In the genomic region with DNA sequence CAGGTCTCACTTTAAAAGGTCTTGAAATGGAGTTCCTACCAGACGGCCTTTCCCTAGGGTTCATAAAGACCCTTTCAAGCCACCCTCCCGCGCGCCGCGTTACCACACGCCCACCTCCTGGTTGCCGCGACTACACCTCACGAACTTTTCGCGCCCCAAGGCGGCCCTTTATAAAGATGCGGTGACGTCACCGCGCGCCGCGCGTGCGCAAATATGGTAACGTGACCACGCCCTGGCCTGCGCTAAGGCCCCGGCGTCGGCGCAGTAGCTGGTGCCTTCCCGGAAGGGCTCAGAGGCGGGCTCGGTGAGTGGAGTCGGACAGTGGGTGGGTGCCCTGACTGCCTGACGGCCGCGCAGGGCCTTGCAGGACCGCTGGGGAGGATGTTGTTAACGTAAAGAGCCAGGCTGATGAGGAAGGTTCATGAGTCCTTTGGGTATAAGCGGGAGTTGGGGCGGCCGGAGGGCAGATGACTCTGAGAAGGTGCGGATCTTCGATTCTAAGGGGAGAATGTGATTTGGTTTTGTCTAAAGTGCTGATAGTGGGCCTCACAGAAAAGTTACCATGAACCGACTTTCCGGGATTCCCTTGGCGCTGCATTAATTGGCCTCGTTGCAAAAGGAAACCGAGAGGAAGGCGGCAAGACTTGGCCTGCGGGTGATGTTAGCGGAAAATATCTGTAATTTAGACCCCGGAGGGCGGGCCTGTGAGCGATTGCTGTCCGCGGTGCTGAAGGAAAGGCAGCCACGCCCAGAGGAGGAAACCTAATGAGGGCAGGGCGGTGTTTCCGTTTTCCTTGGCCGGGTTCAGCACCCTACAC, we compare ENCODE assay signal across 8 cellular contexts. TPM values are rescaled to one million over a fixed set of nuclear protein-coding genes. Genes with fewer than 3 reads are reported as not detected.
DNase-seq lines count a peak whose midpoint lies in the region; ATAC-seq, FAIRE-seq and TF ChIP-seq lines count a peak whose summit lies in the region.

No MANE protein-coding gene starts in this region.

- H3K36me3 ChIP-seq in NT2/D1 (ENCODE audit: insufficient read depth, insufficient read length, low read length) = peaks cover 25% of the 10 kb centered on the region

- 2% methylated on average over 49 of the region's 60 CpGs for WGBS in A549 (ENCODE audit: missing lambda C conversion rate)

- peaks cover 22% of the 10 kb centered on the region for H3K9me3 Mint-ChIP-seq in activated T-helper 2 cell treated with anti-CD3 and anti-CD28 coated beads, Interferon-gamma antibody, Interleukin-2, Interleukin-4, amounts not matched to agents 10 μg/mL and 5 μg/mL and 100 μg/mL, durations not matched to agents 14 hours and 24 hours and 36 hours
- H3K9me3 Mint-ChIP-seq in naive B cell = peaks cover 3 to 32% (median 12%) of the 10 kb centered on the region in 7 donors

- H3K4me2 ChIP-seq in A549 = peak overlapping the region; percentile 82

- CTCF ChIA-PET in A549 (lab: Yijun Ruan, JAX) = no interaction called here

- peak overlapping the region; percentile 94 for H3K27ac Mint-ChIP-seq in activated T-helper 2 cell treated with anti-CD3 and anti-CD28 coated beads, Interferon-gamma antibody, Interleukin-2, Interleukin-4, amounts not matched to agents 10 μg/mL and 5 μg/mL and 100 μg/mL, durations not matched to agents 14 hours and 24 hours and 36 hours
- peak overlapping the region in 3 of 6 donors; percentile 37 to 47 (median 46) for H3K27ac Mint-ChIP-seq in naive B cell

- TF ChIP-seq RAD21 in A549 (conservative IDR thresholded peaks at IDR 0.05 in 1 of 2, IDR thresholded peaks at IDR 0.05 in 1 of 2) = no peak

- intact Hi-C loops in activated T-helper 2 cell treated with anti-CD3 and anti-CD28 coated beads, Interferon-gamma antibody, Interleukin-2, Interleukin-4, amounts not matched to agents 10 μg/mL and 5 μg/mL and 100 μg/mL, durations not matched to agents 14 hours and 24 hours and 36 hours (cut with micrococcal nuclease) = no loop called here

- peak overlapping the region; percentile 43 to 83; a peak in 4 of 6 replicates for H3K27ac ChIP-seq in A549

- POLR2A ChIA-PET in A549 (lab: Yijun Ruan, JAX) = interaction anchor here (0.6 kb wide), 2 partner anchors 412 to 638 kb away, joined by 3 to 6 read pairs; no protein-coding TSS in a partner anchor

- peaks cover 12% of the 10 kb centered on the region for H3K36me3 Mint-ChIP-seq in activated T-helper 2 cell treated with anti-CD3 and anti-CD28 coated beads, Interferon-gamma antibody, Interleukin-2, Interleukin-4, amounts not matched to agents 10 μg/mL and 5 μg/mL and 100 μg/mL, durations not matched to agents 14 hours and 24 hours and 36 hours (ENCODE audit: low read depth)
- H3K36me3 Mint-ChIP-seq in naive B cell = peaks cover 0 to 8% of the 10 kb centered on the region in 2 donors

- TF ChIP-seq EP300 in A549 (IDR thresholded peaks at IDR 0.05) = no peak

- ATAC-seq in A549 (peak; percentile 100), GM19023 (IDR thresholded peaks at IDR 0.05; ENCODE audit: unreplicated experiment) (peak; percentile 98), HG03354 (IDR thresholded peaks at IDR 0.05; ENCODE audit: poor library complexity, severe bottlenecking, unreplicated experiment) (peak; percentile 97), naive B cell (ENCODE audit: low read depth in 2 of 2) (peak; percentile 66 to 71)

- H3K4me3 ChIP-seq in A549 = peak overlapping the region; percentile 68
- H3K4me3 ChIP-seq in NT2/D1 (ENCODE audit: insufficient read length, low read depth) = peak overlapping the region; percentile 68
- H3K4me3 ChIP-seq in fibroblast of mammary gland (ENCODE audit: control insufficient read depth, low read depth, low read length) = peak overlapping the region; percentile 82

- TF ChIP-seq POLR2A in A549 (IDR thresholded peaks at IDR 0.05; ENCODE audit: low read length) = peak; percentile 59; the same call in 1 of the 2 replicates

- H3K4me1 ChIP-seq in A549 = no peaks in the 10 kb centered on the region
- H3K4me1 ChIP-seq in NT2/D1 (ENCODE audit: insufficient read depth, insufficient read length) = no peaks in the 10 kb centered on the region

- DNase-seq in A549 (ENCODE audit: low read depth in 1 of 2, low spot score in 1 of 2) (peak; percentile 38 to 85), NT2/D1 (ENCODE audit: low read depth, low spot score) (peak; percentile 77), fibroblast of mammary gland (ENCODE audit: low read depth) (peak; percentile 82), naive B cell (peak; percentile 0)
- peak; percentile 44 for DNase-seq in activated T-helper 2 cell treated with anti-CD3 and anti-CD28 coated beads, Interferon-gamma antibody, Interleukin-2, Interleukin-4, amounts not matched to agents 10 μg/mL and 5 μg/mL and 100 μg/mL, durations not matched to agents 14 hours and 24 hours and 36 hours (ENCODE audit: low spot score)
- peak; percentile 41 to 61 for DNase-seq in stimulated activated CD8-positive, alpha-beta memory T cell treated with anti-CD3 and anti-CD28 coated beads, Interleukin-7, amount 100 ng/mL, for 48 hours (ENCODE audit: extremely low read depth in 1 of 2, low read depth in 1 of 2)

- H3K4me1 Mint-ChIP-seq in activated T-helper 2 cell treated with anti-CD3 and anti-CD28 coated beads, Interferon-gamma antibody, Interleukin-2, Interleukin-4, amounts not matched to agents 10 μg/mL and 5 μg/mL and 100 μg/mL, durations not matched to agents 14 hours and 24 hours and 36 hours (ENCODE audit: low read depth) = peaks cover 11% of the 10 kb centered on the region
- H3K4me1 Mint-ChIP-seq in naive B cell = peaks cover 6 to 12% (median 7%) of the 10 kb centered on the region in 3 donors

- no peaks in the 10 kb centered on the region for H3K27me3 ChIP-seq in NT2/D1 (ENCODE audit: insufficient read depth, insufficient read length)

- H3K27me3 Mint-ChIP-seq in activated T-helper 2 cell treated with anti-CD3 and anti-CD28 coated beads, Interferon-gamma antibody, Interleukin-2, Interleukin-4, amounts not matched to agents 10 μg/mL and 5 μg/mL and 100 μg/mL, durations not matched to agents 14 hours and 24 hours and 36 hours (ENCODE audit: low read depth) = peaks cover 5% of the 10 kb centered on the region
- H3K27me3 Mint-ChIP-seq in naive B cell = peaks cover 38 to 47% (median 43%) of the 10 kb centered on the region in 3 donors

- peak overlapping the region; percentile 81 for H3K9ac ChIP-seq in NT2/D1 (ENCODE audit: insufficient read length, low read depth)

- FAIRE-seq in A549 (lab: Jason Lieb, UNC) = no peak

- no peak for TF ChIP-seq CTCF in A549 (IDR thresholded peaks at IDR 0.05)
- no peak for TF ChIP-seq CTCF in fibroblast of mammary gland (conservative IDR thresholded peaks at IDR 0.05; ENCODE audit: control insufficient read depth, insufficient read depth, low read depth, low read length)

- H3K9me3 ChIP-seq in A549 (no peaks in the 10 kb centered on the region), NT2/D1 (ENCODE audit: insufficient read depth, low read length) (peaks cover 24% of the 10 kb centered on the region)

- peak overlapping the region; percentile 89 for H3K4me3 Mint-ChIP-seq in activated T-helper 2 cell treated with anti-CD3 and anti-CD28 coated beads, Interferon-gamma antibody, Interleukin-2, Interleukin-4, amounts not matched to agents 10 μg/mL and 5 μg/mL and 100 μg/mL, durations not matched to agents 14 hours and 24 hours and 36 hours (ENCODE audit: low read depth)
- peak overlapping the region; percentile 74 to 93 (median 86) for H3K4me3 Mint-ChIP-seq in naive B cell

TF ChIP-seq in A549, 52 proteins besides CTCF, POLR2A, EP300 and RAD21 (continues in another document):
- TF ChIP-seq, protein P1, sequence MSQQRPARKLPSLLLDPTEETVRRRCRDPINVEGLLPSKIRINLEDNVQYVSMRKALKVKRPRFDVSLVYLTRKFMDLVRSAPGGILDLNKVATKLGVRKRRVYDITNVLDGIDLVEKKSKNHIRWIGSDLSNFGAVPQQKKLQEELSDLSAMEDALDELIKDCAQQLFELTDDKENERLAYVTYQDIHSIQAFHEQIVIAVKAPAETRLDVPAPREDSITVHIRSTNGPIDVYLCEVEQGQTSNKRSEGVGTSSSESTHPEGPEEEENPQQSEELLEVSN (IDR thresholded peaks at IDR 0.05; ENCODE audit: borderline replicate concordance, low read depth) = peak; percentile 88
- TF ChIP-seq PHF8 (IDR thresholded peaks at IDR 0.05; ENCODE audit: borderline replicate concordance, low read depth) (peak; percentile 72; the same call in 1 of the 2 replicates), SMC3 (IDR thresholded peaks at IDR 0.05) (no peak), FOSL2 (IDR thresholded peaks at IDR 0.05) (no peak), FOSL2 (CRISPR knock-in tag; IDR thresholded peaks at IDR 0.05) (peak; percentile 65)
- TF ChIP-seq, protein P2, sequence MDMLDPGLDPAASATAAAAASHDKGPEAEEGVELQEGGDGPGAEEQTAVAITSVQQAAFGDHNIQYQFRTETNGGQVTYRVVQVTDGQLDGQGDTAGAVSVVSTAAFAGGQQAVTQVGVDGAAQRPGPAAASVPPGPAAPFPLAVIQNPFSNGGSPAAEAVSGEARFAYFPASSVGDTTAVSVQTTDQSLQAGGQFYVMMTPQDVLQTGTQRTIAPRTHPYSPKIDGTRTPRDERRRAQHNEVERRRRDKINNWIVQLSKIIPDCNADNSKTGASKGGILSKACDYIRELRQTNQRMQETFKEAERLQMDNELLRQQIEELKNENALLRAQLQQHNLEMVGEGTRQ (IDR thresholded peaks at IDR 0.05) = no peak

RNA-seq across cellular contexts. Expression of a gene that starts 54.4 kb away (rescaled TPM):
- not detected in 2 replicates for polyA plus RNA-seq in A549 (2011; rRNA removed)
- polyA plus RNA-seq in A549 (2012; cell fraction: cytosol; rRNA removed) = not detected in 2 replicates
- polyA plus RNA-seq in A549 (2012; cell fraction: nucleus; rRNA removed) = not detected in 2 replicates
- polyA plus RNA-seq in A549 (2017; fragmentation: RNase III; extraction: RNeasy Plus Mini Kit Qiagen cat#74134 plus additional on column Dnase treatment) = not detected in 3 replicates
- polyA minus RNA-seq in A549 (2011; rRNA and poly(A)+ RNA removed) = not detected in 2 replicates
- total RNA-seq in activated T-helper 2 cell treated with anti-CD3 and anti-CD28 coated beads, Interferon-gamma antibody, Interleukin-2, Interleukin-4, amounts not matched to agents 10 μg/mL and 5 μg/mL and 100 μg/mL, durations not matched to agents 14 hours and 24 hours and 36 hours = not detected in 2 replicates
- not detected for polyA plus RNA-seq in naive B cell (ENCODE audit: low read depth in 6 of 6)

Comparison
In these comparisons a context has a peak if more than half of its experiments do, and no peak if none do; other contexts are left out.
1. Peak in every context shown above with its lines: DNase-seq, ATAC-seq, H3K4me3 ChIP-seq and H3K27ac ChIP-seq.
2. DNase-seq: peak in every context shown above with its lines; median percentile 82 in fibroblast of mammary gland; 77 in NT2/D1; 62 in A549; 51 in stimulated activated CD8-positive, alpha-beta memory T cell treated with anti-CD3 and anti-CD28 coated beads, Interleukin-7, amount 100 ng/mL, for 48 hours; 44 in activated T-helper 2 cell treated with anti-CD3 and anti-CD28 coated beads, Interferon-gamma antibody, Interleukin-2, Interleukin-4, amounts not matched to agents 10 μg/mL and 5 μg/mL and 100 μg/mL, durations not matched to agents 14 hours and 24 hours and 36 hours; 0 in naive B cell.